ENCODE assay signal across 13 cellular contexts in genomic region chr2:65072181-65072970, GRCh38. TPM values are rescaled to one million over a fixed set of nuclear protein-coding genes. Genes with fewer than 3 reads are reported as not detected.
DNase-seq lines count a peak whose midpoint lies in the region; ATAC-seq and TF ChIP-seq lines count a peak whose summit lies in the region.
"Had no signal": no experiment of that assay in that cellular context is flagged by ENCODE, and none has a peak within 500 bp of the region (broad histone marks: within the 10 kb centered on the region; RNA-seq: fewer than 3 reads in every experiment).

No MANE protein-coding gene starts in this region.

- H3K9me3 ChIP-seq in WERI-Rb-1 (ENCODE audit: severe bottlenecking), result no peaks in the 10 kb centered on the region
- H3K9me3 ChIP-seq: heart right ventricle, lower lobe of right lung had no signal

- H3K27ac ChIP-seq in WERI-Rb-1, result no peak overlapping the region
- H3K27ac ChIP-seq in coronary artery, result peak overlapping the region in 1 of 2 donors; percentile 1
- H3K27ac ChIP-seq: lower lobe of right lung had no signal

- no peaks in the 10 kb centered on the region for H3K27me3 ChIP-seq in WERI-Rb-1 (ENCODE audit: insufficient read depth, low read depth, severe bottlenecking)
- H3K27me3 ChIP-seq: heart right ventricle had no signal

- peaks cover 63% of the 10 kb centered on the region for H3K36me3 ChIP-seq in WERI-Rb-1

- ATAC-seq in GM18505 (IDR thresholded peaks at IDR 0.05; ENCODE audit: unreplicated experiment), result peak; percentile 63
- ATAC-seq in GM19463 (IDR thresholded peaks at IDR 0.05; ENCODE audit: unreplicated experiment), result peak; percentile 49
- ATAC-seq in HG03135 (IDR thresholded peaks at IDR 0.05; ENCODE audit: unreplicated experiment), result peak; percentile 61
- ATAC-seq in left lobe of liver, result no peak
- ATAC-seq: activated CD4-positive, alpha-beta T cell treated with anti-CD3 and anti-CD28 coated beads for 36 hours; lower lobe of right lung had no signal

- H3K4me3 ChIP-seq in WERI-Rb-1 (ENCODE audit: low read depth, low read length) (no peak overlapping the region), coronary artery (no peak overlapping the region)
- H3K4me3 ChIP-seq: heart right ventricle, lower lobe of right lung had no signal

- TF ChIP-seq POLR2A in GM18505 (IDR thresholded peaks at IDR 0.05; ENCODE audit: borderline replicate concordance, extremely low read depth, insufficient read depth, insufficient read length), result no peak

- TF ChIP-seq CTCF in WERI-Rb-1 (IDR thresholded peaks at IDR 0.05; ENCODE audit: low read depth, low read length) (no peak), coronary artery (IDR thresholded peaks at IDR 0.05) (no peak)

- DNase-seq in left lobe of liver (ENCODE audit: low spot score) (peak; percentile 43), DMS 273 (lab: John Stamatoyannopoulos, UW; ENCODE audit: unreplicated experiment) (no peak), WERI-Rb-1 (no peak), coronary artery (ENCODE audit: low spot score) (no peak)
- DNase-seq: activated CD4-positive, alpha-beta T cell treated with anti-CD3 and anti-CD28 coated beads for 36 hours; DMS153; effector CD8-positive, alpha-beta T cell; lower lobe of right lung; NCI-H226 had no signal

RNA-seq across cellular contexts. Expression of gene CEP68, which starts 16.2 kb away (rescaled TPM):
- 2.2 TPM for total RNA-seq in left lobe of liver

RNA-seq across cellular contexts. Expression of gene RAB1A, which starts 57.5 kb away (rescaled TPM):
- 62.3 TPM for total RNA-seq in left lobe of liver
